ENCODE assay signal across 8 cellular contexts in genomic region chr9:132670816-132671371, GRCh38. TPM values are rescaled to one million over a fixed set of nuclear protein-coding genes. Genes with fewer than 3 reads are reported as not detected.
DNase-seq lines count a peak whose midpoint lies in the region; ATAC-seq and TF ChIP-seq lines count a peak whose summit lies in the region.

No MANE protein-coding gene starts in this region.

- TF ChIP-seq POLR2A in esophagus muscularis mucosa (IDR thresholded peaks at IDR 0.05; ENCODE audit: low read depth) (no peak), tibial nerve (IDR thresholded peaks at IDR 0.05) (no peak)

- H2AFZ ChIP-seq in neuron (ENCODE audit: low read depth, low read length), result peak overlapping the region; percentile 49

- TF ChIP-seq EP300 in esophagus muscularis mucosa (IDR thresholded peaks at IDR 0.05), result no peak
- TF ChIP-seq EP300 in tibial nerve (IDR thresholded peaks at IDR 0.05), result no peak

- peak overlapping the region; percentile 86 for H3K4me3 ChIP-seq in GM12875 (ENCODE audit: low read depth, low read length)
- peak overlapping the region; percentile 87 to 98 (median 96) for H3K4me3 ChIP-seq in esophagus muscularis mucosa
- peak overlapping the region; percentile 97 for H3K4me3 ChIP-seq in neuron (ENCODE audit: low read length)
- H3K4me3 ChIP-seq in tibial nerve, result peak overlapping the region; percentile 74 to 90 (median 84)

- H3K27me3 ChIP-seq in esophagus muscularis mucosa (no peaks in the 10 kb centered on the region), neuron (ENCODE audit: insufficient read depth, low read length) (no peaks in the 10 kb centered on the region), tibial nerve (no peaks in the 10 kb centered on the region)

- peak; percentile 21 for ATAC-seq in HG02571 (IDR thresholded peaks at IDR 0.05; ENCODE audit: unreplicated experiment)

- H3K36me3 ChIP-seq in esophagus muscularis mucosa (no peaks in the 10 kb centered on the region), neuron (ENCODE audit: insufficient read depth, low read length) (peaks cover 4% of the 10 kb centered on the region), tibial nerve (no peaks in the 10 kb centered on the region)

- TF ChIP-seq CTCF in GM12875 (IDR thresholded peaks at IDR 0.05; ENCODE audit: borderline replicate concordance, insufficient read depth, low read depth, low read length), result no peak
- TF ChIP-seq CTCF in esophagus muscularis mucosa (IDR thresholded peaks at IDR 0.05), result no peak
- no peak for TF ChIP-seq CTCF in tibial nerve (IDR thresholded peaks at IDR 0.05)

- H3K4me1 ChIP-seq in esophagus muscularis mucosa (peaks cover 26 to 65% (median 46%) of the 10 kb centered on the region in 4 donors), neuron (ENCODE audit: insufficient read depth, low read length) (peaks cover 17% of the 10 kb centered on the region), tibial nerve (peaks cover 0 to 68% (median 15%) of the 10 kb centered on the region in 4 donors)

- WGBS in esophagus muscularis mucosa, result 0% methylated on average over 25 of the region's 37 CpGs
- 0% methylated on average over 29 to 31 of the region's 37 CpGs for WGBS in tibial nerve, 2 donors

- peak; percentile 37 for DNase-seq in NCI-H510A (lab: John Stamatoyannopoulos, UW)
- DNase-seq in activated T-cell treated with anti-CD3 and anti-CD28 coated beads for 24 hours (ENCODE audit: low read depth), result peak; percentile 15
- no peak for DNase-seq in esophagus muscularis mucosa (ENCODE audit: extremely low spot score)
- no peak for DNase-seq in tibial nerve (ENCODE audit: low spot score in 2 of 2)
- no peak for DNase-seq in medulla oblongata (ENCODE audit: extremely low spot score)

- H3K9me3 ChIP-seq in esophagus muscularis mucosa (no peaks in the 10 kb centered on the region), neuron (ENCODE audit: low read length) (no peaks in the 10 kb centered on the region), tibial nerve (no peaks in the 10 kb centered on the region)

- H3K27ac ChIP-seq in esophagus muscularis mucosa (replicated peaks in 1 of 4) (peak overlapping the region; percentile 91 to 99 (median 94)), tibial nerve (peak overlapping the region; percentile 84 to 98 (median 90))

- intact Hi-C loops in esophagus muscularis mucosa (cut with DNase I), result loop anchor here (2.0 to 10.0 kb wide), 3 partner anchors 94 to 206 kb away; partner anchors contain the start of genes AK8 and SPACA9

RNA-seq across cellular contexts. Expression of gene GTF3C4, which starts 0.6 kb away (rescaled TPM):
- 10 to 100 TPM; 10.4 to 15.3 (median 12.3) TPM for total RNA-seq in esophagus muscularis mucosa
- total RNA-seq in tibial nerve, result 10 to 100 TPM; 10.5 to 17.4 (median 16.2) TPM

RNA-seq across cellular contexts. Expression of gene DDX31, which starts 1.1 kb away (rescaled TPM):
- total RNA-seq in esophagus muscularis mucosa (1 to 10 TPM; 6.6 to 7.8 (median 7.5) TPM), tibial nerve (10 to 100 TPM; 27.6 to 38.7 (median 31.8) TPM)

Comparison
In these comparisons a context has a peak if more than half of its experiments do, and no peak if none do; other contexts are left out.
1. DNase-seq: peak in NCI-H510A (single experiment) and activated T-cell treated with anti-CD3 and anti-CD28 coated beads for 24 hours (single experiment); none in esophagus muscularis mucosa (single experiment), tibial nerve (0 of 2) and medulla oblongata (single experiment).
2. Peak in every context shown above with its lines, with median percentiles within 50 percentile points of each other: H3K4me3 ChIP-seq.